In the genomic region with DNA sequence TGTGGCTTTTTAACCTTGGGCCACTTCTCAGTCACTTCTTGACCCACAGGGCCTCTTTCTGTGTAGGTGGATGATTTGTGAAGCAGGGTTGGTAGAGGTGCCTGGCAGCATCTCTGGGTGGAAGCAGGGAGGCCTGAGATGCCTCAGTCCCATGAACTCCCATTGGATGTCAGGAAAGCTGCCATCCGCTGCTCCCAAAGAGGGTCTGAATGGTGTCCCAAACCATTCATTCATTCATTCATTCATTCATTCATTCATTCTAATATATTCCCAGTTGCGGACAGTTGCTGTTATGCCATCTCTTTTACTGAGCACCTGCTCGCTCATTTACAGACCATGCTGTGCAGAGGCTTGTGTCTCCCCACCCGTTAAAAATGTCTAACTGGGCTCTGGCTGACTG, we compare ENCODE assay signal across 22 cellular contexts.
"Had no signal": no experiment of that assay in that cellular context is flagged by ENCODE, and none has a peak within 500 bp of the region (broad histone marks: within the 10 kb centered on the region; RNA-seq: fewer than 3 reads in every experiment).

No MANE protein-coding gene starts in this region.

- H3K4me3 Mint-ChIP-seq: activated CD8-positive, alpha-beta T cell treated with anti-CD3 and anti-CD28 coated beads, Interleukin-2, amount 10 ng/mL, durations not matched to agents 7 days and 5 days; activated naive CD8-positive, alpha-beta T cell treated with anti-CD3 and anti-CD28 coated beads, Interleukin-2, amount 10 ng/mL, durations not matched to agents 7 days and 5 days; T-helper 1 cell treated with Interleukin-12 subunit alpha and Interleukin-12 subunit beta and Interleukin-4 antibody, amounts not matched to agents 30 μg/mL and 1 μg/mL, for 36 hours had no signal

- DNase-seq: activated CD4-positive, alpha-beta T cell treated with anti-CD3 and anti-CD28 coated beads for 48 hours; activated CD4-positive, alpha-beta T cell treated with anti-CD3 and anti-CD28 coated beads, Interleukin-2, amount 50 U/mL, for 4 hours; activated CD4-positive, CD25-positive, alpha-beta regulatory T cell treated with anti-CD3 and anti-CD28 coated beads, Interleukin-2, amount 50 U/mL, for 72 hours; activated CD8-positive, alpha-beta memory T cell treated with anti-CD3 and anti-CD28 coated beads, Interleukin-2, amount 50 U/mL, for 48 hours; activated CD8-positive, alpha-beta T cell treated with anti-CD3 and anti-CD28 coated beads, Interleukin-2, amount 10 ng/mL, durations not matched to agents 7 days and 5 days; activated naive CD4-positive, alpha-beta T cell treated with anti-CD3 and anti-CD28 coated beads, Interleukin-2, amount 50 U/mL, for 16 hours; activated naive CD8-positive, alpha-beta T cell treated with anti-CD3 and anti-CD28 coated beads, Interleukin-2, amount 10 ng/mL, durations not matched to agents 7 days and 5 days; activated T-cell treated with anti-CD3 and anti-CD28 coated beads, Interleukin-2, amount 50 U/mL, for 1 hour; adrenal gland; anterior cingulate cortex; Karpas-422; MM.1S; NCI-H1105; NCI-H1436; NCI-H1694 treated with DMSO at 0.1 percent for 48 hours; NCI-H2081 treated with DMSO at 0.1 percent for 48 hours; NCI-H446; NCI-H524; PC-3; SHP77 treated with DMSO at 0.1 percent for 48 hours had no signal

- H3K4me1 ChIP-seq: adrenal gland had no signal

- H3K4me3 ChIP-seq: adrenal gland had no signal

- H3K4me1 Mint-ChIP-seq: activated naive CD8-positive, alpha-beta T cell treated with anti-CD3 and anti-CD28 coated beads, Interleukin-2, amount 10 ng/mL, durations not matched to agents 7 days and 5 days had no signal

- ATAC-seq: activated CD8-positive, alpha-beta T cell treated with anti-CD3 and anti-CD28 coated beads, Interleukin-2, amount 10 ng/mL, durations not matched to agents 7 days and 5 days; PC-3 had no signal

- H3K36me3 Mint-ChIP-seq: activated naive CD8-positive, alpha-beta T cell treated with anti-CD3 and anti-CD28 coated beads, Interleukin-2, amount 10 ng/mL, durations not matched to agents 7 days and 5 days had no signal

- H3K27me3 ChIP-seq: adrenal gland had no signal

- H3K9me3 Mint-ChIP-seq: activated naive CD8-positive, alpha-beta T cell treated with anti-CD3 and anti-CD28 coated beads, Interleukin-2, amount 10 ng/mL, durations not matched to agents 7 days and 5 days had no signal

- FAIRE-seq: RCC 7860 had no signal

- H3K9me3 ChIP-seq: adrenal gland had no signal

- H3K27ac Mint-ChIP-seq: activated CD8-positive, alpha-beta T cell treated with anti-CD3 and anti-CD28 coated beads, Interleukin-2, amount 10 ng/mL, durations not matched to agents 7 days and 5 days; activated naive CD8-positive, alpha-beta T cell treated with anti-CD3 and anti-CD28 coated beads, Interleukin-2, amount 10 ng/mL, durations not matched to agents 7 days and 5 days; T-helper 1 cell treated with Interleukin-12 subunit alpha and Interleukin-12 subunit beta and Interleukin-4 antibody, amounts not matched to agents 30 μg/mL and 1 μg/mL, for 36 hours had no signal
